8 cellular contexts compared by ENCODE assay signal in the genomic region with DNA sequence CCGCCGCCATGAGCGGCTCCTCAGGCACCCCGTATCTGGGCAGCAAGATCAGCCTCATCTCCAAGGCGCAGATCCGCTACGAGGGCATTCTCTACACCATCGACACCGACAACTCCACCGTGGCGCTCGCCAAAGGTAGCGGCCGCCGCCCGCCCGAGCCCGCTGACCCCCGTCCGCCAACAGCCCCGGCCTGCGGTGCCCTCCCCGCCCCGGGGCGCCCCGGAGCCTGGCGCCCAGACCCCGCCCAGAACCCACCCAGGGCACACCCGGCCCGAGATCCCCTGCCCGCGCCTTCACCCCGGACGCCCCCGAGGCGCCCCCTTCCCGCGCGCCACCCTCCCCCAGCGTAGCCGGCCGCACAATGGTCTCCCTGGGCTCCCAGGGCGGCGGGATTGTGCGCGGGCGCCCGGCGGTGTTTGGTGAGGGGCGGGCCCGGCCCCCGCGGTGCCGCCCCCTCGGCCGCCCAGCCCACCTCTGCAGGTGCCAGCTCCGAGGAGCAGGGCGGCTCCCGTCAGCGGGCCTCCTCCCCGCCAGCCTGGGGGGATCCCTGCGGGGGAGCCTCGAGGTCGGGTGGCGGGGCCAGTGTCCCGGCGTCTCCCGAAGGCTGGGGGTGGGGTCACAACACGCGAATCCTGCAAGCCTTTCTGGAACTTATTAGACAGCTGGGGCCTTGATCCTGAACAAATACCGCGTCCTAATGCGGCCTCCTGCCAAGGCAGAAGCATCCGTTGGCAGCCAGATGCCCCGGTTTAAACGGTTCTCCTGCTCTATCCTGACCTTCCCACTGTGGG. TPM values are rescaled to one million over a fixed set of nuclear protein-coding genes. Genes with fewer than 3 reads are reported as not detected.
DNase-seq lines count a peak whose midpoint lies in the region; ATAC-seq and TF ChIP-seq lines count a peak whose summit lies in the region.

No MANE protein-coding gene starts in this region.

- peak overlapping the region; percentile 78; the same call in 1 of the 2 replicates for H4K91ac ChIP-seq in IMR-90 (ENCODE audit: insufficient read depth, low read depth, low read length)

- TF ChIP-seq POLR2A in IMR-90 (IDR thresholded peaks at IDR 0.05; ENCODE audit: low read depth, low read length) (peak; percentile 74), suprapubic skin (IDR thresholded peaks at IDR 0.05) (no peak)

- no peak overlapping the region; the same call in 1 of the 2 replicates for H3K18ac ChIP-seq in IMR-90 (ENCODE audit: low read depth, low read length)

- TF ChIP-seq CTCF in IMR-90 (conservative IDR thresholded peaks at IDR 0.05; ENCODE audit: low read depth, low read length), result no peak
- no peak for TF ChIP-seq CTCF in chondrocyte (IDR thresholded peaks at IDR 0.05)
- no peak for TF ChIP-seq CTCF in suprapubic skin (IDR thresholded peaks at IDR 0.05)

- CTCF ChIA-PET in IMR-90 (lab: Yijun Ruan, JAX), result no interaction called here

- no peak for TF ChIP-seq EP300 in suprapubic skin (IDR thresholded peaks at IDR 0.05)

- H2AK5ac ChIP-seq in IMR-90 (ENCODE audit: low read depth, low read length), result peak overlapping the region; percentile 29; the same call in 1 of the 2 replicates

- H3K14ac ChIP-seq in IMR-90 (replicated peaks; ENCODE audit: low read depth, low read length), result peak overlapping the region; percentile 78

- peak overlapping the region; percentile 93 for H2AK9ac ChIP-seq in IMR-90 (replicated peaks; ENCODE audit: low read depth, low read length, poor library complexity)

- peak overlapping the region; percentile 81; the same call in 1 of the 2 replicates for H4K5ac ChIP-seq in IMR-90 (ENCODE audit: low read depth, low read length)

- H3K4me3 Mint-ChIP-seq in chondrocyte (ENCODE audit: unreplicated experiment), result peak overlapping the region; percentile 74

- DNase-seq in EH (ENCODE audit: low read depth) (peak; percentile 54), IMR-90 (no peak), T-helper 2 cell (peak in 4 of 5 experiments; percentile 19 to 45 (median 38)), chondrocyte (ENCODE audit: low spot score) (no peak), lung microvascular endothelial cell (ENCODE audit: low read depth in 2 of 2) (peak; percentile 23 to 36), suprapubic skin (ENCODE audit: low spot score in 2 of 2) (peak in 1 of 2 donors; percentile 75), Kasumi-1 (lab: John Stamatoyannopoulos, UW) (no peak)

- peaks cover 9% of the 10 kb centered on the region for H3K27me3 Mint-ChIP-seq in chondrocyte (ENCODE audit: low read depth)

- peak overlapping the region; percentile 82 for H3K27ac ChIP-seq in IMR-90 (ENCODE audit: insufficient read depth, low read length)
- H3K27ac ChIP-seq in suprapubic skin, result peak overlapping the region; percentile 91

- peaks cover 34% of the 10 kb centered on the region for H3K4me1 Mint-ChIP-seq in chondrocyte (ENCODE audit: low read depth)

- no peak overlapping the region for H3K56ac ChIP-seq in IMR-90 (ENCODE audit: extremely low read depth, insufficient read depth, low read length)

- H3K36me3 Mint-ChIP-seq in chondrocyte (ENCODE audit: low read depth), result peaks cover 13% of the 10 kb centered on the region

- peak overlapping the region; percentile 85 for H3K4ac ChIP-seq in IMR-90 (ENCODE audit: low read depth, low read length)

- peak; percentile 10 for ATAC-seq in GM21423 (IDR thresholded peaks at IDR 0.05; ENCODE audit: unreplicated experiment)
- peak; percentile 1; the same call in 1 of the 2 replicates for ATAC-seq in IMR-90 (ENCODE audit: low read depth)

- no peak overlapping the region for H2BK120ac ChIP-seq in IMR-90 (ENCODE audit: low read depth, low read length)

- no peaks in the 10 kb centered on the region for H3K9me3 Mint-ChIP-seq in chondrocyte (ENCODE audit: low read depth)

- peak overlapping the region in 1 of 2 experiments; percentile 83; a peak in 1 of 4 replicates for H4K8ac ChIP-seq in IMR-90 (ENCODE audit: low read depth in 2 of 2, low read length in 2 of 2)

- H3K4me1 ChIP-seq in IMR-90 (ENCODE audit: control insufficient read depth, insufficient read depth, low read length) (peaks cover 11% of the 10 kb centered on the region), suprapubic skin (peaks cover 18% of the 10 kb centered on the region)

- peaks cover 30% of the 10 kb centered on the region for H4K20me1 ChIP-seq in IMR-90 (ENCODE audit: insufficient read depth, low read length)

- H3K9me3 ChIP-seq in IMR-90 (ENCODE audit: control insufficient read depth, insufficient read depth, low read length) (no peaks in the 10 kb centered on the region), suprapubic skin (no peaks in the 10 kb centered on the region)

- H3K9me1 ChIP-seq in IMR-90 (ENCODE audit: insufficient read depth, low read length), result peaks cover 15% of the 10 kb centered on the region

- in situ Hi-C loops in IMR-90 (cut with MboI; ENCODE audit: low sequenced_read_pairs), result no loop called here

- dilution Hi-C loops in IMR-90 (cut with HindIII; ENCODE audit: low sequenced_read_pairs, unreplicated experiment), result no loop called here

- POLR2A ChIA-PET in IMR-90 (lab: Charles Lee; ENCODE audit: unreplicated experiment), result no interaction called here

- H3K27me3 ChIP-seq in IMR-90 (ENCODE audit: control insufficient read depth, insufficient read depth, low read length), result peaks cover 13% of the 10 kb centered on the region
- H3K27me3 ChIP-seq in suprapubic skin, result peaks cover 13% of the 10 kb centered on the region

- H3K4me3 ChIP-seq in IMR-90 (ENCODE audit: insufficient read depth, low read depth, low read length) (peak overlapping the region; percentile 100), suprapubic skin (peak overlapping the region; percentile 82)

- H2AFZ ChIP-seq in IMR-90 (replicated peaks; ENCODE audit: low read length, poor library complexity), result peak overlapping the region; percentile 92

- H3K23ac ChIP-seq in IMR-90 (ENCODE audit: low read depth, low read length), result peak overlapping the region; percentile 82

- no peak overlapping the region for H2BK20ac ChIP-seq in IMR-90 (ENCODE audit: low read depth, low read length)

- no peak overlapping the region for H2BK15ac ChIP-seq in IMR-90 (ENCODE audit: low read depth, low read length)

- H3K36me3 ChIP-seq in IMR-90 (ENCODE audit: control insufficient read depth, insufficient read depth, low read length) (peaks cover 28% of the 10 kb centered on the region), suprapubic skin (peaks cover 31% of the 10 kb centered on the region)

- no peak for TF ChIP-seq RAD21 in IMR-90 (IDR thresholded peaks at IDR 0.05; ENCODE audit: low read length)

- BruUV-seq in IMR-90 (replicated peaks; lab: Mats Ljungman, UMichigan), result no TSS peak

- H3K79me1 ChIP-seq in IMR-90 (ENCODE audit: low read depth in 1 of 2, low read length in 2 of 2), result peaks cover 31 to 46% of the 10 kb centered on the region in 2 experiments

- intact Hi-C loops in IMR-90 (cut with micrococcal nuclease), result loop anchor here (1.0 kb wide), 3 partner anchors 60 to 113 kb away; no protein-coding TSS in a partner anchor

- H3K9ac ChIP-seq in IMR-90 (ENCODE audit: low read depth, low read length), result peak overlapping the region; percentile 89

- peak overlapping the region; percentile 85 for H3K27ac Mint-ChIP-seq in chondrocyte (ENCODE audit: unreplicated experiment)

- peak overlapping the region; percentile 93 for H3K4me2 ChIP-seq in IMR-90 (ENCODE audit: low read depth, low read length)

- peak overlapping the region; percentile 76 for H2BK5ac ChIP-seq in IMR-90 (ENCODE audit: low read depth, low read length, poor library complexity, severe bottlenecking)

- WGBS in IMR-90 (ENCODE audit: extremely low coverage in 2 of 2, insufficient read length in 1 of 2), 2 experiments, result 0% methylated on average over 39 of the region's 76 CpGs; no CpG with 5 or more reads in 1 of the 2 experiments
- 0% methylated on average over 11 of the region's 76 CpGs for WGBS in suprapubic skin

TF ChIP-seq in IMR-90, 13 proteins besides CTCF, POLR2A, EP300 and RAD21 (continues in another document):
- TF ChIP-seq CHD1 (IDR thresholded peaks at IDR 0.05; ENCODE audit: low read depth, low read length) (no peak), MXI1 (IDR thresholded peaks at IDR 0.05; ENCODE audit: borderline replicate concordance, low read depth, low read length) (0 out of 2 replicates have a peak, but pooled peaks have one; percentile 41), SMC3 (IDR thresholded peaks at IDR 0.05; ENCODE audit: low read depth, low read length) (no peak)

RNA-seq across cellular contexts. Expression of a gene that starts 0.6 kb away (rescaled TPM):
- total RNA-seq in IMR-90 (2012; rRNA removed) (23.7 and 30.6 TPM in 2 replicates), chondrocyte (37.3 to 51.9 TPM (median 48.6 TPM) in 3 replicates), lung microvascular endothelial cell (21.1 and 25.0 TPM in 2 replicates), suprapubic skin (10 to 100 TPM; 32.4 to 45.7 (median 37.0) TPM)
- 41.1 and 46.7 TPM in 2 replicates for polyA plus RNA-seq in IMR-90 (2012; rRNA removed)
- 21.4 and 47.8 TPM in 2 replicates for polyA plus RNA-seq in IMR-90 (2012; cell fraction: cytosol; rRNA removed)
- polyA plus RNA-seq in IMR-90 (2012; cell fraction: nucleus; rRNA removed; ENCODE audit: low replicate concordance), result 41.4 and 44.4 TPM in 2 replicates

RNA-seq across cellular contexts. Expression of a gene that starts 20.3 kb away (rescaled TPM):
- total RNA-seq in IMR-90 (2012; rRNA removed), result 458 and 487 TPM in 2 replicates
- 417 and 520 TPM in 2 replicates for polyA plus RNA-seq in IMR-90 (2012; rRNA removed)
- 774 and 987 TPM in 2 replicates for polyA plus RNA-seq in IMR-90 (2012; cell fraction: cytosol; rRNA removed)
- 366 and 428 TPM in 2 replicates for polyA plus RNA-seq in IMR-90 (2012; cell fraction: nucleus; rRNA removed; ENCODE audit: low replicate concordance)
- 218 to 238 TPM (median 226 TPM) in 3 replicates for total RNA-seq in chondrocyte
- total RNA-seq in lung microvascular endothelial cell, result 293 and 309 TPM in 2 replicates
- total RNA-seq in suprapubic skin, result 100 to 1,000 TPM; 163 to 226 (median 208) TPM

RNA-seq across cellular contexts. Expression of a gene that starts 20.7 kb away (rescaled TPM):
- total RNA-seq in IMR-90 (2012; rRNA removed) (8.1 and 10.6 TPM in 2 replicates), chondrocyte (13.3 to 14.8 TPM (median 13.4 TPM) in 3 replicates), lung microvascular endothelial cell (6.8 and 8.1 TPM in 2 replicates), suprapubic skin (10 to 100 TPM; 23.3 to 81.1 (median 26.9) TPM)
- 12.2 and 15.6 TPM in 2 replicates for polyA plus RNA-seq in IMR-90 (2012; rRNA removed)
- 3.6 and 10.0 TPM in 2 replicates for polyA plus RNA-seq in IMR-90 (2012; cell fraction: cytosol; rRNA removed)
- polyA plus RNA-seq in IMR-90 (2012; cell fraction: nucleus; rRNA removed; ENCODE audit: low replicate concordance), result 32.8 and 87.5 TPM in 2 replicates

RNA-seq across cellular contexts. Expression of a gene that starts 57.2 kb away (rescaled TPM):
- total RNA-seq in IMR-90 (2012; rRNA removed) (1.4 and 1.7 TPM in 2 replicates), chondrocyte (11.5 to 16.3 TPM (median 14.8 TPM) in 3 replicates), lung microvascular endothelial cell (1.3 and 2.6 TPM in 2 replicates), suprapubic skin (10 to 100 TPM; 18.0 to 31.8 (median 25.8) TPM)
- polyA plus RNA-seq in IMR-90 (2012; rRNA removed), result 4.9 and 5.1 TPM in 2 replicates
- 4.7 and 9.8 TPM in 2 replicates for polyA plus RNA-seq in IMR-90 (2012; cell fraction: cytosol; rRNA removed)
- polyA plus RNA-seq in IMR-90 (2012; cell fraction: nucleus; rRNA removed; ENCODE audit: low replicate concordance), result 15.8 and 40.0 TPM in 2 replicates

RNA-seq across cellular contexts. Expression of a gene that starts 60.0 kb away (rescaled TPM):
- total RNA-seq in IMR-90 (2012; rRNA removed) (11.5 and 12.2 TPM in 2 replicates), chondrocyte (22.3 to 28.3 TPM (median 22.6 TPM) in 3 replicates), lung microvascular endothelial cell (7.4 and 10.9 TPM in 2 replicates), suprapubic skin (10 to 100 TPM; 19.1 to 43.0 (median 30.3) TPM)
- polyA plus RNA-seq in IMR-90 (2012; rRNA removed), result 23.9 and 25.2 TPM in 2 replicates
- polyA plus RNA-seq in IMR-90 (2012; cell fraction: cytosol; rRNA removed), result 21.7 and 23.7 TPM in 2 replicates
- 52.1 and 66.5 TPM in 2 replicates for polyA plus RNA-seq in IMR-90 (2012; cell fraction: nucleus; rRNA removed; ENCODE audit: low replicate concordance)

Comparison
In these comparisons a context has a peak if more than half of its experiments do, and no peak if none do; other contexts are left out.
1. DNase-seq: peak in EH (single experiment), T-helper 2 cell (4 of 5) and lung microvascular endothelial cell (2 of 2); none in IMR-90 (single experiment), chondrocyte (single experiment) and Kasumi-1 (0 of 2).